ENCODE assay signal across 9 cellular contexts in genomic region chr1:178870944-178871343, GRCh38. TPM values are rescaled to one million over a fixed set of nuclear protein-coding genes. Genes with fewer than 3 reads are reported as not detected.
DNase-seq lines count a peak whose midpoint lies in the region; ATAC-seq and TF ChIP-seq lines count a peak whose summit lies in the region.
"Had no signal": no experiment of that assay in that cellular context is flagged by ENCODE, and none has a peak within 500 bp of the region (broad histone marks: within the 10 kb centered on the region; RNA-seq: fewer than 3 reads in every experiment).

A gene with protein sequence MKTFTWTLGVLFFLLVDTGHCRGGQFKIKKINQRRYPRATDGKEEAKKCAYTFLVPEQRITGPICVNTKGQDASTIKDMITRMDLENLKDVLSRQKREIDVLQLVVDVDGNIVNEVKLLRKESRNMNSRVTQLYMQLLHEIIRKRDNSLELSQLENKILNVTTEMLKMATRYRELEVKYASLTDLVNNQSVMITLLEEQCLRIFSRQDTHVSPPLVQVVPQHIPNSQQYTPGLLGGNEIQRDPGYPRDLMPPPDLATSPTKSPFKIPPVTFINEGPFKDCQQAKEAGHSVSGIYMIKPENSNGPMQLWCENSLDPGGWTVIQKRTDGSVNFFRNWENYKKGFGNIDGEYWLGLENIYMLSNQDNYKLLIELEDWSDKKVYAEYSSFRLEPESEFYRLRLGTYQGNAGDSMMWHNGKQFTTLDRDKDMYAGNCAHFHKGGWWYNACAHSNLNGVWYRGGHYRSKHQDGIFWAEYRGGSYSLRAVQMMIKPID (minus strand): TSS chr1:178871077. CDS start chr1:178865776, 5,301 bp downstream.

- peak within 1 kb of the TSS; percentile 22 for H3K4me3 Mint-ChIP-seq in chondrocyte (ENCODE audit: unreplicated experiment)
- no peak within 1 kb of the TSS for H3K4me3 Mint-ChIP-seq in CD14-positive monocyte
- no peak within 1 kb of the TSS for H3K4me3 Mint-ChIP-seq in activated CD4-positive, alpha-beta T cell treated with anti-CD3 and anti-CD28 coated beads, Interleukin-2, amount 10 ng/mL, durations not matched to agents 24 days and 14 days

- H3K27me3 Mint-ChIP-seq in chondrocyte (ENCODE audit: low read depth) (no peaks in the 10 kb centered on the region), CD14-positive monocyte (ENCODE audit: low read depth in 3 of 3) (no peaks in the 10 kb centered on the region)
- no peaks in the 10 kb centered on the region for H3K27me3 Mint-ChIP-seq in activated CD4-positive, alpha-beta T cell treated with anti-CD3 and anti-CD28 coated beads, Interleukin-2, amount 10 ng/mL, durations not matched to agents 24 days and 14 days

- peak within 1 kb of the TSS; percentile 8 for H3K27ac Mint-ChIP-seq in chondrocyte (ENCODE audit: unreplicated experiment)
- H3K27ac Mint-ChIP-seq in CD14-positive monocyte: peak within 1 kb of the TSS in 1 of 7 donors; percentile 46
- no peak within 1 kb of the TSS for H3K27ac Mint-ChIP-seq in activated CD4-positive, alpha-beta T cell treated with anti-CD3 and anti-CD28 coated beads, Interleukin-2, amount 10 ng/mL, durations not matched to agents 24 days and 14 days

- no peak within 1 kb of the TSS for H3K27ac ChIP-seq in foreskin keratinocyte

- intact Hi-C loops in CD14-positive monocyte (cut with micrococcal nuclease): no loop called here
- intact Hi-C loops in activated CD4-positive, alpha-beta T cell treated with anti-CD3 and anti-CD28 coated beads, Interleukin-2, amount 10 ng/mL, durations not matched to agents 24 days and 14 days (cut with micrococcal nuclease): no loop called here

- ATAC-seq in left lobe of liver (peak; percentile 46), foreskin keratinocyte (no peak)

- H3K4me2 ChIP-seq in skeletal muscle satellite cell (ENCODE audit: low read length): peak within 1 kb of the TSS; percentile 19

- H3K27me3 ChIP-seq in HAP-1 (ENCODE audit: low read depth) (no peaks in the 10 kb centered on the region), skeletal muscle satellite cell (ENCODE audit: control insufficient read depth, insufficient read depth, low read length) (no peaks in the 10 kb centered on the region), foreskin keratinocyte (no peaks in the 10 kb centered on the region)

- in situ Hi-C loops in HAP-1 (cut with MboI; ENCODE audit: low sequenced_read_pairs): no loop called here

- DNase-seq in HAP-1 (ENCODE audit: low spot score in 2 of 2): peak; percentile 3 to 28
- no peak for DNase-seq in chondrocyte (ENCODE audit: low spot score)
- no peak for DNase-seq in left lobe of liver (ENCODE audit: low spot score)
- no peak for DNase-seq in superior temporal gyrus (ENCODE audit: extremely low spot score)
- DNase-seq in CD14-positive monocyte (ENCODE audit: low spot score): no peak
- DNase-seq in foreskin keratinocyte: no peak
- DNase-seq in activated CD4-positive, alpha-beta T cell treated with anti-CD3 and anti-CD28 coated beads, Interleukin-2, amount 10 ng/mL, durations not matched to agents 24 days and 14 days: no peak
- DNase-seq: DND-41 had no signal

- H3K36me3 ChIP-seq in HAP-1 (replicated peaks) (no peaks in the 10 kb centered on the region), skeletal muscle satellite cell (ENCODE audit: insufficient read depth, low read length) (no peaks in the 10 kb centered on the region)

- H3K9ac ChIP-seq in skeletal muscle satellite cell (ENCODE audit: low read depth, low read length): no peak within 1 kb of the TSS

- H3K4me1 ChIP-seq in HAP-1: peaks cover 15% of the 10 kb centered on the region
- H3K4me1 ChIP-seq in skeletal muscle satellite cell (ENCODE audit: control insufficient read depth, insufficient read depth, low read length): peaks cover 18% of the 10 kb centered on the region
- no peaks in the 10 kb centered on the region for H3K4me1 ChIP-seq in foreskin keratinocyte

- H3K9me3 ChIP-seq in HAP-1 (no peaks in the 10 kb centered on the region), skeletal muscle satellite cell (replicated peaks; ENCODE audit: low read length) (no peaks in the 10 kb centered on the region)

- no peak within 1 kb of the TSS for H3K4me3 ChIP-seq in HAP-1
- no peak within 1 kb of the TSS for H3K4me3 ChIP-seq in skeletal muscle satellite cell (ENCODE audit: low read length)

- H3K36me3 Mint-ChIP-seq in chondrocyte (ENCODE audit: low read depth): no peaks in the 10 kb centered on the region
- H3K36me3 Mint-ChIP-seq in CD14-positive monocyte: no peaks in the 10 kb centered on the region
- H3K36me3 Mint-ChIP-seq in activated CD4-positive, alpha-beta T cell treated with anti-CD3 and anti-CD28 coated beads, Interleukin-2, amount 10 ng/mL, durations not matched to agents 24 days and 14 days (ENCODE audit: low read depth): no peaks in the 10 kb centered on the region

- H3K4me1 Mint-ChIP-seq in chondrocyte (ENCODE audit: low read depth) (peaks cover 27% of the 10 kb centered on the region), CD14-positive monocyte (peaks cover 6% of the 10 kb centered on the region)
- peaks cover 8% of the 10 kb centered on the region for H3K4me1 Mint-ChIP-seq in activated CD4-positive, alpha-beta T cell treated with anti-CD3 and anti-CD28 coated beads, Interleukin-2, amount 10 ng/mL, durations not matched to agents 24 days and 14 days

- H3K9me3 Mint-ChIP-seq in chondrocyte (ENCODE audit: low read depth) (no peaks in the 10 kb centered on the region), CD14-positive monocyte (no peaks in the 10 kb centered on the region)
- no peaks in the 10 kb centered on the region for H3K9me3 Mint-ChIP-seq in activated CD4-positive, alpha-beta T cell treated with anti-CD3 and anti-CD28 coated beads, Interleukin-2, amount 10 ng/mL, durations not matched to agents 24 days and 14 days

- no peak for TF ChIP-seq CTCF in chondrocyte (IDR thresholded peaks at IDR 0.05)
- no peak for TF ChIP-seq CTCF in CD14-positive monocyte (IDR thresholded peaks at IDR 0.05)
- no peak for TF ChIP-seq CTCF in foreskin keratinocyte (conservative IDR thresholded peaks at IDR 0.05)

RNA-seq across cellular contexts. Expression of the gene that starts here (rescaled TPM):
- 2.6 to 4.7 TPM (median 3.6 TPM) in 3 replicates for total RNA-seq in chondrocyte
- 2.6 TPM for total RNA-seq in left lobe of liver
- 2.0 and 3.7 TPM in 2 replicates for total RNA-seq in skeletal muscle satellite cell (2012; rRNA removed)
- not detected for polyA plus RNA-seq in CD14-positive monocyte
- total RNA-seq in foreskin keratinocyte: not detected in 2 replicates
- not detected in 2 replicates for polyA plus RNA-seq in foreskin keratinocyte
- total RNA-seq in activated CD4-positive, alpha-beta T cell treated with anti-CD3 and anti-CD28 coated beads, Interleukin-2, amount 10 ng/mL, durations not matched to agents 24 days and 14 days: not detected in 2 replicates

Comparison
In these comparisons a context has a peak if more than half of its experiments do, and no peak if none do; other contexts are left out.
1. DNase-seq: peak in HAP-1 (2 of 2); none in chondrocyte (single experiment), left lobe of liver (single experiment), superior temporal gyrus (single experiment), CD14-positive monocyte (single experiment), foreskin keratinocyte (0 of 2) and activated CD4-positive, alpha-beta T cell treated with anti-CD3 and anti-CD28 coated beads, Interleukin-2, amount 10 ng/mL, durations not matched to agents 24 days and 14 days (single experiment).